ENCODE assay signal across 8 cellular contexts in genomic region chr19:9538183-9539058, GRCh38. TPM values are rescaled to one million over a fixed set of nuclear protein-coding genes. Genes with fewer than 3 reads are reported as not detected.
DNase-seq lines count a peak whose midpoint lies in the region; ATAC-seq, FAIRE-seq and TF ChIP-seq lines count a peak whose summit lies in the region.

Gene ZNF426 (minus strand): TSS chr19:9538645. CDS start chr19:9536232, 2,413 bp downstream.

- dilution Hi-C loops in IMR-90 (cut with HindIII; ENCODE audit: low sequenced_read_pairs, unreplicated experiment): no loop called here

- H3K9ac ChIP-seq in IMR-90 (ENCODE audit: low read depth, low read length) (peak within 1 kb of the TSS; percentile 95), fibroblast of lung (ENCODE audit: insufficient read depth, low read length) (peak within 1 kb of the TSS; percentile 97)

- H3K14ac ChIP-seq in IMR-90 (replicated peaks; ENCODE audit: low read depth, low read length): peak within 1 kb of the TSS; percentile 94

- H4K8ac ChIP-seq in IMR-90 (ENCODE audit: low read depth in 2 of 2, low read length in 2 of 2): peak within 1 kb of the TSS; percentile 92 to 98

- peak; percentile 88 for DNase-seq in AG10803 (ENCODE audit: low read depth)
- DNase-seq in GM19239 (ENCODE audit: insufficient read length, low spot score): peak; percentile 66
- peak; percentile 91 for DNase-seq in IMR-90
- DNase-seq in RPMI8226: peak; percentile 91
- peak; percentile 92 to 94 for DNase-seq in fibroblast of lung (ENCODE audit: low read depth in 2 of 2)
- DNase-seq in naive B cell: peak; percentile 80
- DNase-seq in stimulated activated CD8-positive, alpha-beta memory T cell treated with anti-CD3 and anti-CD28 coated beads, Interleukin-7, amount 100 ng/mL, for 48 hours (ENCODE audit: extremely low read depth in 1 of 2, low read depth in 1 of 2): peak; percentile 69 to 79

- peak within 1 kb of the TSS; percentile 98 for H4K5ac ChIP-seq in IMR-90 (ENCODE audit: low read depth, low read length)

- 0 out of 2 replicates have a peak, but pooled peaks have one; percentile 4 for TF ChIP-seq RAD21 in IMR-90 (IDR thresholded peaks at IDR 0.05; ENCODE audit: low read length)

- H3K79me2 ChIP-seq in fibroblast of lung (ENCODE audit: control insufficient read depth, insufficient read depth, low read length): peaks cover 9% of the 10 kb centered on the region

- H3K36me3 ChIP-seq in IMR-90 (ENCODE audit: control insufficient read depth, insufficient read depth, low read length) (peaks cover 27% of the 10 kb centered on the region), fibroblast of lung (ENCODE audit: control insufficient read depth, insufficient read depth, low read length) (peaks cover 8% of the 10 kb centered on the region)

- intact Hi-C loops in IMR-90 (cut with micrococcal nuclease): loop anchor here (5.0 kb wide), 1 partner anchor 101 kb away; the partner anchor contains the start of gene ZNF266

- H2BK120ac ChIP-seq in IMR-90 (ENCODE audit: low read depth, low read length): peak within 1 kb of the TSS; percentile 69

- peak within 1 kb of the TSS; percentile 93 for H4K91ac ChIP-seq in IMR-90 (ENCODE audit: insufficient read depth, low read depth, low read length)

- peak; percentile 84 for TF ChIP-seq POLR2A in IMR-90 (IDR thresholded peaks at IDR 0.05; ENCODE audit: low read depth, low read length)

- in situ Hi-C loops in IMR-90 (cut with MboI; ENCODE audit: low sequenced_read_pairs): no loop called here

- H3K4me1 ChIP-seq in IMR-90 (ENCODE audit: control insufficient read depth, insufficient read depth, low read length) (no peaks in the 10 kb centered on the region), fibroblast of lung (ENCODE audit: control insufficient read depth, extremely low read depth, insufficient read depth, low read length) (no peaks in the 10 kb centered on the region)

- H2AK9ac ChIP-seq in IMR-90 (replicated peaks; ENCODE audit: low read depth, low read length, poor library complexity): peak within 1 kb of the TSS; percentile 89

- H3K27ac Mint-ChIP-seq in activated T-helper 17 cell treated with anti-CD3 and anti-CD28 coated beads, Interleukin-2, amount 50 U/mL, for 72 hours: peak within 1 kb of the TSS; percentile 89
- peak within 1 kb of the TSS; percentile 97 to 99 (median 98) for H3K27ac Mint-ChIP-seq in naive B cell

- no peaks in the 10 kb centered on the region for H3K27me3 ChIP-seq in IMR-90 (ENCODE audit: control insufficient read depth, insufficient read depth, low read length)
- H3K27me3 ChIP-seq in fibroblast of lung (ENCODE audit: control insufficient read depth, insufficient read depth, low read length): no peaks in the 10 kb centered on the region

- H2AFZ ChIP-seq in IMR-90 (replicated peaks; ENCODE audit: low read length, poor library complexity): peak within 1 kb of the TSS; percentile 100
- H2AFZ ChIP-seq in fibroblast of lung (ENCODE audit: low read length): peak within 1 kb of the TSS; percentile 94

- CTCF ChIA-PET in IMR-90 (lab: Yijun Ruan, JAX): no interaction called here

- H3K4me3 ChIP-seq in AG10803 (ENCODE audit: low read length) (peak within 1 kb of the TSS; percentile 94), IMR-90 (ENCODE audit: insufficient read depth, low read depth, low read length) (peak within 1 kb of the TSS; percentile 93), fibroblast of lung (replicated peaks in 1 of 4; ENCODE audit: control extremely low read depth in 1 of 4, insufficient read depth in 1 of 4, low read depth in 3 of 4, low read length in 4 of 4) (peak within 1 kb of the TSS; percentile 92 to 98 (median 96))

- H3K27ac ChIP-seq in IMR-90 (ENCODE audit: insufficient read depth, low read length): peak within 1 kb of the TSS; percentile 98
- peak within 1 kb of the TSS; percentile 95 for H3K27ac ChIP-seq in fibroblast of lung (ENCODE audit: insufficient read depth, low read length)

- H3K9me3 ChIP-seq in IMR-90 (ENCODE audit: control insufficient read depth, insufficient read depth, low read length) (peaks cover 29% of the 10 kb centered on the region), fibroblast of lung (ENCODE audit: control insufficient read depth, insufficient read depth, low read depth, low read length) (peaks cover 1% of the 10 kb centered on the region)

- H3K79me1 ChIP-seq in IMR-90 (ENCODE audit: low read depth in 1 of 2, low read length in 2 of 2): peaks cover 8 to 17% of the 10 kb centered on the region in 2 experiments

- peak within 1 kb of the TSS; percentile 32; the same call in 1 of the 2 replicates for H2AK5ac ChIP-seq in IMR-90 (ENCODE audit: low read depth, low read length)

- H3K4me2 ChIP-seq in IMR-90 (ENCODE audit: low read depth, low read length): peak within 1 kb of the TSS; percentile 85
- peak within 1 kb of the TSS; percentile 83 for H3K4me2 ChIP-seq in fibroblast of lung (ENCODE audit: extremely low read depth, insufficient read depth, low read length)

- no peak within 1 kb of the TSS for H2BK15ac ChIP-seq in IMR-90 (ENCODE audit: low read depth, low read length)

- peaks cover 39% of the 10 kb centered on the region for H3K36me3 Mint-ChIP-seq in activated T-helper 17 cell treated with anti-CD3 and anti-CD28 coated beads, Interleukin-2, amount 50 U/mL, for 72 hours (ENCODE audit: low read depth)
- peaks cover 30 to 45% of the 10 kb centered on the region in 2 donors for H3K36me3 Mint-ChIP-seq in naive B cell

- no peak within 1 kb of the TSS for H2BK20ac ChIP-seq in IMR-90 (ENCODE audit: low read depth, low read length)

- WGBS in IMR-90 (ENCODE audit: extremely low coverage in 2 of 2, insufficient read length in 1 of 2), 2 experiments: 1% methylated on average over 30 of the region's 49 CpGs; no CpG with 5 or more reads in 1 of the 2 experiments

- peaks cover 17% of the 10 kb centered on the region for H3K9me3 Mint-ChIP-seq in activated T-helper 17 cell treated with anti-CD3 and anti-CD28 coated beads, Interleukin-2, amount 50 U/mL, for 72 hours
- peaks cover 5 to 20% (median 13%) of the 10 kb centered on the region in 7 donors for H3K9me3 Mint-ChIP-seq in naive B cell

- peak within 1 kb of the TSS; percentile 95 for H2BK5ac ChIP-seq in IMR-90 (ENCODE audit: low read depth, low read length, poor library complexity, severe bottlenecking)

- peak within 1 kb of the TSS; percentile 96 for H3K4ac ChIP-seq in IMR-90 (ENCODE audit: low read depth, low read length)

- H3K4me1 Mint-ChIP-seq in activated T-helper 17 cell treated with anti-CD3 and anti-CD28 coated beads, Interleukin-2, amount 50 U/mL, for 72 hours: peaks cover 6% of the 10 kb centered on the region
- H3K4me1 Mint-ChIP-seq in naive B cell: peaks cover 20 to 43% (median 22%) of the 10 kb centered on the region in 3 donors

- ATAC-seq in IMR-90 (ENCODE audit: low read depth) (peak; percentile 97), naive B cell (ENCODE audit: low read depth in 2 of 2) (peak; percentile 97)
- peak; percentile 97 for ATAC-seq in activated T-helper 17 cell treated with anti-CD3 and anti-CD28 coated beads, Interleukin-2, amount 50 U/mL, for 72 hours (replicated peaks)

- BruUV-seq in IMR-90 (replicated peaks; lab: Mats Ljungman, UMichigan): TSS peak; percentile 73

- no peaks in the 10 kb centered on the region for H3K9me1 ChIP-seq in IMR-90 (ENCODE audit: insufficient read depth, low read length)

- no peaks in the 10 kb centered on the region for H3K27me3 Mint-ChIP-seq in activated T-helper 17 cell treated with anti-CD3 and anti-CD28 coated beads, Interleukin-2, amount 50 U/mL, for 72 hours
- H3K27me3 Mint-ChIP-seq in naive B cell: no peaks in the 10 kb centered on the region

- peak within 1 kb of the TSS; percentile 91 for H3K56ac ChIP-seq in IMR-90 (ENCODE audit: extremely low read depth, insufficient read depth, low read length)

- H3K18ac ChIP-seq in IMR-90 (ENCODE audit: low read depth, low read length): peak within 1 kb of the TSS; percentile 96; the same call in 1 of the 2 replicates

- H4K20me1 ChIP-seq in IMR-90 (ENCODE audit: insufficient read depth, low read length): no peaks in the 10 kb centered on the region
- no peaks in the 10 kb centered on the region for H4K20me1 ChIP-seq in fibroblast of lung (ENCODE audit: control insufficient read depth, extremely low read depth, insufficient read depth, low read length)

- H3K23ac ChIP-seq in IMR-90 (ENCODE audit: low read depth, low read length): peak within 1 kb of the TSS; percentile 76

- peak; percentile 81 for FAIRE-seq in GM19239 (lab: Jason Lieb, UNC)

- no peak for TF ChIP-seq CTCF in AG10803 (conservative IDR thresholded peaks at IDR 0.05; ENCODE audit: low read length)
- no peak for TF ChIP-seq CTCF in IMR-90 (conservative IDR thresholded peaks at IDR 0.05; ENCODE audit: low read depth, low read length)
- no peak for TF ChIP-seq CTCF in fibroblast of lung (conservative IDR thresholded peaks at IDR 0.05 in 1 of 2, IDR thresholded peaks at IDR 0.05 in 1 of 2; ENCODE audit: low read depth in 1 of 2, low read length in 2 of 2)

- peak within 1 kb of the TSS; percentile 83 for H3K4me3 Mint-ChIP-seq in activated T-helper 17 cell treated with anti-CD3 and anti-CD28 coated beads, Interleukin-2, amount 50 U/mL, for 72 hours
- H3K4me3 Mint-ChIP-seq in naive B cell: peak within 1 kb of the TSS; percentile 90 to 100 (median 98)

- POLR2A ChIA-PET in IMR-90 (lab: Charles Lee; ENCODE audit: unreplicated experiment): no interaction called here

TF ChIP-seq in IMR-90, 13 proteins besides CTCF, POLR2A, EP300 and RAD21 (continues in another document):
- TF ChIP-seq, protein P1, sequence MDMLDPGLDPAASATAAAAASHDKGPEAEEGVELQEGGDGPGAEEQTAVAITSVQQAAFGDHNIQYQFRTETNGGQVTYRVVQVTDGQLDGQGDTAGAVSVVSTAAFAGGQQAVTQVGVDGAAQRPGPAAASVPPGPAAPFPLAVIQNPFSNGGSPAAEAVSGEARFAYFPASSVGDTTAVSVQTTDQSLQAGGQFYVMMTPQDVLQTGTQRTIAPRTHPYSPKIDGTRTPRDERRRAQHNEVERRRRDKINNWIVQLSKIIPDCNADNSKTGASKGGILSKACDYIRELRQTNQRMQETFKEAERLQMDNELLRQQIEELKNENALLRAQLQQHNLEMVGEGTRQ (IDR thresholded peaks at IDR 0.05; ENCODE audit: low read depth, low read length): no peak
- TF ChIP-seq CHD1 (IDR thresholded peaks at IDR 0.05; ENCODE audit: low read depth, low read length) (no peak), RFX5 (IDR thresholded peaks at IDR 0.05; ENCODE audit: low read depth, low read length) (no peak), CEBPB (IDR thresholded peaks at IDR 0.05; ENCODE audit: low read depth, low read length) (no peak), SMC3 (IDR thresholded peaks at IDR 0.05; ENCODE audit: low read depth, low read length) (no peak)

RNA-seq across cellular contexts. Expression of gene ZNF426, which starts in this region (rescaled TPM):
- 25.0 and 30.1 TPM in 2 replicates for total RNA-seq in IMR-90 (2012; rRNA removed)
- 3.8 and 4.4 TPM in 2 replicates for polyA plus RNA-seq in IMR-90 (2012; rRNA removed)
- polyA plus RNA-seq in IMR-90 (2012; cell fraction: cytosol; rRNA removed): 1.2 and 1.8 TPM in 2 replicates
- 0.77 and 5.5 TPM in 2 replicates for polyA plus RNA-seq in IMR-90 (2012; cell fraction: nucleus; rRNA removed; ENCODE audit: low replicate concordance)
- total RNA-seq in activated T-helper 17 cell treated with anti-CD3 and anti-CD28 coated beads, Interleukin-2, amount 50 U/mL, for 72 hours: 10 to 100 TPM; 11.3 to 16.0 TPM
- 28.9 and 29.8 TPM in 2 replicates for total RNA-seq in fibroblast of lung
- 10.1 and 12.4 TPM in 2 replicates for polyA plus RNA-seq in fibroblast of lung
- 6.4 and 7.2 TPM in 2 replicates for polyA plus RNA-seq in fibroblast of lung (2012)
- polyA minus RNA-seq in fibroblast of lung (ENCODE audit: low replicate concordance): 4.6 and 4.7 TPM in 2 replicates
- polyA plus RNA-seq in naive B cell (ENCODE audit: low read depth in 6 of 6): 10 to 100 TPM; 14.3 to 19.5 (median 17.7) TPM

Comparison
In these comparisons a context has a peak if more than half of its experiments do, and no peak if none do; other contexts are left out.
1. Peak in every context shown above with its lines: DNase-seq, ATAC-seq, H3K4me3 ChIP-seq and H3K27ac ChIP-seq.